10 cellular contexts compared by ENCODE assay signal in genomic region chr10:13916384-13916947, GRCh38.
"Had no signal": no experiment of that assay in that cellular context is flagged by ENCODE, and none has a peak within 500 bp of the region (broad histone marks: within the 10 kb centered on the region; RNA-seq: fewer than 3 reads in every experiment).

No MANE protein-coding gene starts in this region.

- H3K27me3 Mint-ChIP-seq: brain; stimulated activated memory B cell treated with anti-CD40 and anti-IgM and Interleukin-4, amounts not matched to agents 10 μg/mL and 1 μg/mL and 100 μg/mL, for 72 hours had no signal

- H3K9me3 Mint-ChIP-seq: activated naive CD4-positive, alpha-beta T cell treated with anti-CD3 and anti-CD28 coated beads for 36 hours; brain; stimulated activated memory B cell treated with anti-CD40 and anti-IgM and Interleukin-4, amounts not matched to agents 10 μg/mL and 1 μg/mL and 100 μg/mL, for 72 hours; T-helper 1 cell treated with Interleukin-12 subunit alpha and Interleukin-12 subunit beta and Interleukin-4 antibody, amounts not matched to agents 30 μg/mL and 1 μg/mL, for 36 hours; WTC11 had no signal

- H3K4me3 Mint-ChIP-seq: activated naive CD4-positive, alpha-beta T cell treated with anti-CD3 and anti-CD28 coated beads for 36 hours; brain; stimulated activated memory B cell treated with anti-CD40 and anti-IgM and Interleukin-4, amounts not matched to agents 10 μg/mL and 1 μg/mL and 100 μg/mL, for 72 hours; T-helper 1 cell treated with Interleukin-12 subunit alpha and Interleukin-12 subunit beta and Interleukin-4 antibody, amounts not matched to agents 30 μg/mL and 1 μg/mL, for 36 hours; WTC11 had no signal

- DNase-seq: activated CD4-positive, alpha-beta T cell treated with anti-CD3 and anti-CD28 coated beads for 48 hours; activated naive CD4-positive, alpha-beta T cell treated with anti-CD3 and anti-CD28 coated beads for 36 hours; heart right ventricle; trophoblast cell had no signal

- H3K27me3 ChIP-seq: heart right ventricle had no signal

- H3K36me3 Mint-ChIP-seq: stimulated activated memory B cell treated with anti-CD40 and anti-IgM and Interleukin-4, amounts not matched to agents 10 μg/mL and 1 μg/mL and 100 μg/mL, for 72 hours; WTC11 had no signal

- H3K9me3 ChIP-seq: heart right ventricle, neutrophil had no signal

- H3K36me3 ChIP-seq: heart right ventricle, neutrophil had no signal

- H3K4me2 ChIP-seq: smooth muscle cell had no signal

- H3K4me3 ChIP-seq: heart right ventricle, smooth muscle cell had no signal

- H3K27ac ChIP-seq: heart right ventricle, neutrophil had no signal

- H3K27ac Mint-ChIP-seq: activated naive CD4-positive, alpha-beta T cell treated with anti-CD3 and anti-CD28 coated beads for 36 hours; stimulated activated memory B cell treated with anti-CD40 and anti-IgM and Interleukin-4, amounts not matched to agents 10 μg/mL and 1 μg/mL and 100 μg/mL, for 72 hours; T-helper 1 cell treated with Interleukin-12 subunit alpha and Interleukin-12 subunit beta and Interleukin-4 antibody, amounts not matched to agents 30 μg/mL and 1 μg/mL, for 36 hours; WTC11 had no signal
